Comparison of ENCODE assay signal across 1 cellular context in genomic region chr15:70158309-70158995, GRCh38.
TF ChIP-seq lines count a peak whose summit lies in the region.

No MANE protein-coding gene starts in this region.

TF ChIP-seq in SK-N-SH, 30 proteins besides CTCF, POLR2A, EP300 and RAD21 (continued from another document):
- no peak for TF ChIP-seq FOXM1 (IDR thresholded peaks at IDR 0.05; ENCODE audit: low read depth)
- no peak for TF ChIP-seq NRF1 (IDR thresholded peaks at IDR 0.05; ENCODE audit: low read depth, low read length)
- no peak for TF ChIP-seq USF2 (IDR thresholded peaks at IDR 0.05; ENCODE audit: borderline replicate concordance, low read depth, low read length)
- TF ChIP-seq RFX5 (IDR thresholded peaks at IDR 0.05; ENCODE audit: low read length) = no peak
- TF ChIP-seq GATA2 (CRISPR knock-in tag; IDR thresholded peaks at IDR 0.05) = no peak
- TF ChIP-seq GABPA (IDR thresholded peaks at IDR 0.05; ENCODE audit: low read depth) = no peak
- TF ChIP-seq USF1 (IDR thresholded peaks at IDR 0.05; ENCODE audit: borderline replicate concordance, low read depth) = no peak
- no peak for TF ChIP-seq TAF1 (IDR thresholded peaks at IDR 0.05; ENCODE audit: borderline replicate concordance, low read depth, low read length)
TF ChIP-seq in SK-N-SH: peak in this region for 0.
